ENCODE assay signal across 9 cellular contexts in genomic region chr7:1123721-1124120, GRCh38. TPM values are rescaled to one million over a fixed set of nuclear protein-coding genes. Genes with fewer than 3 reads are reported as not detected.
DNase-seq lines count a peak whose midpoint lies in the region; ATAC-seq, FAIRE-seq and TF ChIP-seq lines count a peak whose summit lies in the region.
"Had no signal": no experiment of that assay in that cellular context is flagged by ENCODE, and none has a peak within 500 bp of the region (broad histone marks: within the 10 kb centered on the region; RNA-seq: fewer than 3 reads in every experiment).

No MANE protein-coding gene starts in this region.

- H3K4me3 ChIP-seq in bronchial epithelial cell (ENCODE audit: low read depth, low read length) (no peak overlapping the region), iPS DF 6.9 (ENCODE audit: low read length) (no peak overlapping the region), retinal pigment epithelial cell (ENCODE audit: low read length) (no peak overlapping the region)

- WGBS in iPS DF 6.9 (ENCODE audit: insufficient coverage, insufficient read length): no CpG with 5 or more reads among the region's 17 CpGs

- ATAC-seq in HG03045 (IDR thresholded peaks at IDR 0.05; ENCODE audit: unreplicated experiment): no peak
- no peak for ATAC-seq in HG03095 (IDR thresholded peaks at IDR 0.05; ENCODE audit: unreplicated experiment)

- DNase-seq in GM03348 (ENCODE audit: low spot score) (peak; percentile 91), bronchial epithelial cell (ENCODE audit: low read depth) (no peak), iPS DF 6.9 (ENCODE audit: low read depth, low spot score) (peak; percentile 55), retinal pigment epithelial cell (ENCODE audit: low read depth) (peak; percentile 39), NCI-H146 (lab: John Stamatoyannopoulos, UW) (no peak), D721Med (ENCODE audit: insufficient read length, low spot score) (no peak)

- no peaks in the 10 kb centered on the region for H3K27me3 ChIP-seq in bronchial epithelial cell (ENCODE audit: control insufficient read depth, insufficient read depth, low read length)
- H3K27me3 ChIP-seq in iPS DF 6.9 (ENCODE audit: control insufficient read depth, insufficient read depth, low read length): no peaks in the 10 kb centered on the region

- no peaks in the 10 kb centered on the region for H3K9me3 ChIP-seq in iPS DF 6.9 (ENCODE audit: control insufficient read depth, insufficient read depth, low read length)

- H3K36me3 ChIP-seq in bronchial epithelial cell (ENCODE audit: control insufficient read depth, insufficient read depth, low read length) (peaks cover 1% of the 10 kb centered on the region), iPS DF 6.9 (ENCODE audit: control insufficient read depth, insufficient read depth, low read length) (peaks cover 8% of the 10 kb centered on the region; the same call in 1 of the 2 replicates)

- peaks cover 3% of the 10 kb centered on the region; the same call in 1 of the 2 replicates for H3K4me1 ChIP-seq in iPS DF 6.9 (ENCODE audit: control insufficient read depth, insufficient read depth, low read length)

- peak; percentile 21 for TF ChIP-seq CTCF in bronchial epithelial cell (IDR thresholded peaks at IDR 0.05; ENCODE audit: insufficient read depth, low read length, severe bottlenecking)
- peak; percentile 79 for TF ChIP-seq CTCF in retinal pigment epithelial cell (conservative IDR thresholded peaks at IDR 0.05; ENCODE audit: low read depth, low read length)
- no peak for TF ChIP-seq CTCF in D721Med (IDR thresholded peaks at IDR 0.05; ENCODE audit: insufficient read depth, missing control alignments)

- FAIRE-seq in bronchial epithelial cell (lab: Jason Lieb, UNC): no peak
- FAIRE-seq in D721Med (lab: Jason Lieb, UNC): no peak
- FAIRE-seq: islet of Langerhans had no signal

- no peak overlapping the region for H3K27ac ChIP-seq in iPS DF 6.9 (ENCODE audit: low read length)

RNA-seq across cellular contexts. Expression of gene GPER1, which starts 35.8 kb away (rescaled TPM):
- under 0.01 and 0.13 TPM in 2 replicates for total RNA-seq in bronchial epithelial cell

RNA-seq across cellular contexts. Expression of gene ZFAND2A, which starts 36.3 kb away (rescaled TPM):
- total RNA-seq in bronchial epithelial cell: 53.4 and 63.1 TPM in 2 replicates

Comparison
In these comparisons a context has a peak if more than half of its experiments do, and no peak if none do; other contexts are left out.
1. DNase-seq: peak in GM03348 (single experiment), iPS DF 6.9 (single experiment) and retinal pigment epithelial cell (single experiment); none in bronchial epithelial cell (single experiment), NCI-H146 (single experiment) and D721Med (single experiment).